ENCODE assay signal across 2 cellular contexts in genomic region chr15:56298723-56299122, GRCh38.
TF ChIP-seq lines count a peak whose summit lies in the region.

No MANE protein-coding gene starts in this region.

TF ChIP-seq in HepG2, 621 proteins besides CTCF, POLR2A, EP300 and RAD21:
- TF ChIP-seq ATF7 (IDR thresholded peaks at IDR 0.05) = peak; percentile 37; the same call in 1 of the 2 replicates
- TF ChIP-seq ATF7 (CRISPR knock-in tag; IDR thresholded peaks at IDR 0.05) = no peak
- no peak for TF ChIP-seq FOXO4 (CRISPR knock-in tag; conservative IDR thresholded peaks at IDR 0.05)

TF ChIP-seq in K562, 482 proteins besides CTCF, POLR2A, EP300 and RAD21:
- TF ChIP-seq CEBPG (CRISPR knock-in tag; IDR thresholded peaks at IDR 0.05) (no peak), CEBPG (tag; conservative IDR thresholded peaks at IDR 0.05 in 1 of 2, IDR thresholded peaks at IDR 0.05 in 1 of 2) (peak in 1 of 2 experiments; percentile 84; a peak in 2 of 4 replicates), CEBPB (tag; IDR thresholded peaks at IDR 0.05) (peak; percentile 69), MXI1 (IDR thresholded peaks at IDR 0.05; ENCODE audit: low read depth, low read length) (no peak)
